Comparison of ENCODE assay signal across 17 cellular contexts in the genomic region with DNA sequence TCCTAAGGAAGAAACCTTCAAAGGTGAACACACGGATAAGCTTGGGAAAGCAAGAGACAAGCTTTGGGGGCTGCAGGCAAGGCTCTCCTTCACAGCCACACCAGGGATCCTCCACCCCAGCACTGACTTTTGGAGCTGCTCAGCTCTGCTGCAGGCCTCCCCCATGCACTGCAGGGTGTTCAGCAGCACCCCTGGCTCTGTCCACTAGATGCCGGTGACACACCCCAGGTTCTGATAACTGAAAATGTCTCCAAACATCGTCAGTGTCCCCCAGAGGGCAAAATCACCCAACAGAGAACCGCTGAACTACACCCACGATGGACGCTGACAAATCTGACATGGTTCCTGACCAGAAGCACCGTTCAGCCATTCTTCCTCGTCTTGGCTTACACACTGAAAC.
DNase-seq lines count a peak whose midpoint lies in the region; ATAC-seq and TF ChIP-seq lines count a peak whose summit lies in the region.
"Had no signal": no experiment of that assay in that cellular context is flagged by ENCODE, and none has a peak within 500 bp of the region (broad histone marks: within the 10 kb centered on the region; RNA-seq: fewer than 3 reads in every experiment).

No MANE protein-coding gene starts in this region.

- H3K4me1 Mint-ChIP-seq in activated CD4-positive, alpha-beta T cell treated with anti-CD3 and anti-CD28 coated beads for 36 hours = peaks cover 95% of the 10 kb centered on the region
- peaks cover 84% of the 10 kb centered on the region for H3K4me1 Mint-ChIP-seq in HFFc6 (ENCODE audit: low read depth)
- peaks cover 92% of the 10 kb centered on the region for H3K4me1 Mint-ChIP-seq in chondrocyte (ENCODE audit: low read depth)

- H3K36me3 Mint-ChIP-seq in activated CD4-positive, alpha-beta T cell treated with anti-CD3 and anti-CD28 coated beads for 36 hours (ENCODE audit: low read depth) = peaks cover 19% of the 10 kb centered on the region
- no peaks in the 10 kb centered on the region for H3K36me3 Mint-ChIP-seq in HFFc6 (ENCODE audit: low read depth)
- H3K36me3 Mint-ChIP-seq in chondrocyte (ENCODE audit: low read depth) = no peaks in the 10 kb centered on the region
- H3K36me3 Mint-ChIP-seq: naive B cell had no signal

- no peak overlapping the region for H3K4me3 Mint-ChIP-seq in activated CD4-positive, alpha-beta T cell treated with anti-CD3 and anti-CD28 coated beads for 36 hours
- H3K4me3 Mint-ChIP-seq in HFFc6 (peak overlapping the region; percentile 6), chondrocyte (ENCODE audit: unreplicated experiment) (no peak overlapping the region)

- no peaks in the 10 kb centered on the region for H3K27me3 Mint-ChIP-seq in activated CD4-positive, alpha-beta T cell treated with anti-CD3 and anti-CD28 coated beads for 36 hours
- H3K27me3 Mint-ChIP-seq in HFFc6 (ENCODE audit: insufficient read depth) (peaks cover 6% of the 10 kb centered on the region), chondrocyte (ENCODE audit: low read depth) (no peaks in the 10 kb centered on the region)
- H3K27me3 Mint-ChIP-seq: naive B cell had no signal

- H3K27ac Mint-ChIP-seq in activated CD4-positive, alpha-beta T cell treated with anti-CD3 and anti-CD28 coated beads for 36 hours = peak overlapping the region; percentile 53
- H3K27ac Mint-ChIP-seq in HFFc6 (peak overlapping the region; percentile 56), chondrocyte (ENCODE audit: unreplicated experiment) (peak overlapping the region; percentile 65)

- H3K9me3 Mint-ChIP-seq in activated CD4-positive, alpha-beta T cell treated with anti-CD3 and anti-CD28 coated beads for 36 hours (ENCODE audit: low read depth) = no peaks in the 10 kb centered on the region
- H3K9me3 Mint-ChIP-seq in HFFc6 = no peaks in the 10 kb centered on the region
- no peaks in the 10 kb centered on the region for H3K9me3 Mint-ChIP-seq in chondrocyte (ENCODE audit: low read depth)
- H3K9me3 Mint-ChIP-seq: naive B cell had no signal

- no peak overlapping the region for H3K4me3 ChIP-seq in skin epidermis
- H3K4me3 ChIP-seq: lower lobe of right lung, thoracic aorta had no signal

- POLR2A ChIA-PET in activated CD4-positive, alpha-beta T cell treated with anti-CD3 and anti-CD28 coated beads for 36 hours (lab: Charles Lee) = no interaction called here

- TF ChIP-seq CTCF in HFFc6 (IDR thresholded peaks at IDR 0.05) = peak; percentile 13; the same call in 1 of the 2 replicates
- TF ChIP-seq CTCF in chondrocyte (IDR thresholded peaks at IDR 0.05) = no peak

- ATAC-seq in activated CD4-positive, alpha-beta T cell treated with anti-CD3 and anti-CD28 coated beads for 36 hours = no peak
- no peak for ATAC-seq in GM19467 (IDR thresholded peaks at IDR 0.05; ENCODE audit: unreplicated experiment)
- no peak for ATAC-seq in GM19351 (IDR thresholded peaks at IDR 0.05; ENCODE audit: unreplicated experiment)
- ATAC-seq: lower lobe of right lung had no signal

- peak overlapping the region in 13 of 21 experiments; percentile 0 to 87 (median 69) for H3K27ac ChIP-seq in skin epidermis
- H3K27ac ChIP-seq: thoracic aorta had no signal

- intact Hi-C loops in activated CD4-positive, alpha-beta T cell treated with anti-CD3 and anti-CD28 coated beads for 36 hours (cut with DNase I, micrococcal nuclease) = no loop called here

- CTCF ChIA-PET in activated CD4-positive, alpha-beta T cell treated with anti-CD3 and anti-CD28 coated beads for 36 hours (lab: Charles Lee) = interaction anchor here (0.5 to 1.0 kb wide), 3 partner anchors 45 to 556 kb away, joined by 3 to 5 read pairs (median 3); no protein-coding TSS in a partner anchor

- no peak for DNase-seq in activated CD4-positive, alpha-beta T cell treated with anti-CD3 and anti-CD28 coated beads for 36 hours
- DNase-seq in activated CD4-positive, alpha-beta T cell treated with anti-CD3 and anti-CD28 coated beads, Interleukin-2, amount 50 U/mL, for 1 hour = no peak
- DNase-seq in HFFc6 = no peak
- DNase-seq in chondrocyte (ENCODE audit: low spot score) = no peak
- no peak for DNase-seq in cerebellum (ENCODE audit: low spot score)
- DNase-seq: 8988T, caudate nucleus, foreskin melanocyte, lower lobe of right lung, MM.1S, naive B cell, NCI-H187, retina had no signal
